Comparison of ENCODE assay signal across 8 cellular contexts in genomic region chr14:93936245-93936644, GRCh38.
DNase-seq lines count a peak whose midpoint lies in the region; ATAC-seq, FAIRE-seq and TF ChIP-seq lines count a peak whose summit lies in the region.

No MANE protein-coding gene starts in this region.

- DNase-seq in AG09319 (ENCODE audit: extremely low read depth, low read depth) (no peak), GM18507 (ENCODE audit: extremely low spot score, insufficient read length, low read depth) (no peak), NCI-H748 treated with DMSO at 0.1 percent for 48 hours (lab: John Stamatoyannopoulos, UW) (peak; percentile 66), epithelial cell of esophagus (ENCODE audit: low read depth) (peak; percentile 61), superior temporal gyrus (ENCODE audit: extremely low spot score) (peak; percentile 35), GOT3 (lab: John Stamatoyannopoulos, UW) (no peak)
- DNase-seq in NK-92 treated with Interleukin-12 subunit alpha and Interleukin-12 subunit beta, amount 100 ng/mL, for 24 hours (lab: John Stamatoyannopoulos, UW), result no peak

- H3K4me3 ChIP-seq in epithelial cell of esophagus (ENCODE audit: low read length), result no peak overlapping the region

- no peak for ATAC-seq in HG02642 (IDR thresholded peaks at IDR 0.05; ENCODE audit: poor library complexity, unreplicated experiment)

- peak; percentile 73 for FAIRE-seq in GM18507 (lab: Jason Lieb, UNC)

- TF ChIP-seq CTCF in AG09319 (IDR thresholded peaks at IDR 0.05; ENCODE audit: low read depth, low read length), result peak; percentile 28
- TF ChIP-seq CTCF in epithelial cell of esophagus (IDR thresholded peaks at IDR 0.05; ENCODE audit: insufficient read depth, low read depth, low read length, missing control alignments), result peak; percentile 75

Comparison
In these comparisons a context has a peak if more than half of its experiments do, and no peak if none do; other contexts are left out.
1. DNase-seq: peak in NCI-H748 treated with DMSO at 0.1 percent for 48 hours (single experiment), epithelial cell of esophagus (single experiment) and superior temporal gyrus (single experiment); none in AG09319 (single experiment), GM18507 (single experiment), NK-92 treated with Interleukin-12 subunit alpha and Interleukin-12 subunit beta, amount 100 ng/mL, for 24 hours (single experiment) and GOT3 (single experiment).